Comparison of ENCODE assay signal across 1 cellular context in the genomic region with DNA sequence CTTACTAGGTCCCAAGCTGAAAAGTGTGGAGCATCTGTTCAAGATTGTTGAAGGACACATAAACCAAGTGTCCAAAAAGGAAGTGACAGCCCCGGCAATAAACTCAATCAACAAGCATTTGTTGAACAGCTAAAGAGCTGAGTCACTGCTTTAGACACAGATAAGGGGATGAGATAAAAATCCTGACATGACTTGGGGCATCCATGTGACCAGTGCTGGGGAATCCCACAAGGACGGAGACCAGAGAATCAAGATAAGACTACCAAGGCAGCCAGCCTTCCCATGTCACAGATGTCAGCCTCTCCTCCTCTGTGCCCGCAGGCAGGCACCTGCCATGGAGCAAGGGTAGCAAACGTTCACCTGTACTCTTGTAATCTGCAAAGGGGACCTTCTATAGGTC.
TF ChIP-seq lines count a peak whose summit lies in the region.

No MANE protein-coding gene starts in this region.

TF ChIP-seq in K562, 482 proteins besides CTCF, POLR2A, EP300 and RAD21 (continued from another document and continues in another):
- TF ChIP-seq ZBTB9 (CRISPR knock-in tag; IDR thresholded peaks at IDR 0.05) = no peak
- no peak for TF ChIP-seq HMGN3 (IDR thresholded peaks at IDR 0.05; ENCODE audit: borderline replicate concordance, extremely low read depth, insufficient read length, low read depth, low read length)
- TF ChIP-seq YBX1 (IDR thresholded peaks at IDR 0.05) = no peak
- no peak for TF ChIP-seq HINFP (tag; conservative IDR thresholded peaks at IDR 0.05; ENCODE audit: low read depth)
- TF ChIP-seq ESRRB (CRISPR knock-in tag; IDR thresholded peaks at IDR 0.05; ENCODE audit: borderline replicate concordance) = no peak
- no peak for TF ChIP-seq CCAR2 (IDR thresholded peaks at IDR 0.05; ENCODE audit: low read depth, low read length)
- TF ChIP-seq ZKSCAN3 (CRISPR knock-in tag; IDR thresholded peaks at IDR 0.05) = no peak
- no peak for TF ChIP-seq FUS (optimal IDR thresholded peaks at IDR 0.05; ENCODE audit: low read depth, low read length)
- TF ChIP-seq, protein P1, sequence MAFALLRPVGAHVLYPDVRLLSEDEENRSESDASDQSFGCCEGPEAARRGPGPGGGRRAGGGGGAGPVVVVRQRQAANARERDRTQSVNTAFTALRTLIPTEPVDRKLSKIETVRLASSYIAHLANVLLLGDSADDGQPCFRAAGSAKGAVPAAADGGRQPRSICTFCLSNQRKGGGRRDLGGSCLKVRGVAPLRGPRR (CRISPR knock-in tag; IDR thresholded peaks at IDR 0.05) = no peak
- no peak for TF ChIP-seq ZNF778 (CRISPR knock-in tag; IDR thresholded peaks at IDR 0.05)
- TF ChIP-seq NCOA6 (IDR thresholded peaks at IDR 0.05) = no peak
- TF ChIP-seq, protein P2, sequence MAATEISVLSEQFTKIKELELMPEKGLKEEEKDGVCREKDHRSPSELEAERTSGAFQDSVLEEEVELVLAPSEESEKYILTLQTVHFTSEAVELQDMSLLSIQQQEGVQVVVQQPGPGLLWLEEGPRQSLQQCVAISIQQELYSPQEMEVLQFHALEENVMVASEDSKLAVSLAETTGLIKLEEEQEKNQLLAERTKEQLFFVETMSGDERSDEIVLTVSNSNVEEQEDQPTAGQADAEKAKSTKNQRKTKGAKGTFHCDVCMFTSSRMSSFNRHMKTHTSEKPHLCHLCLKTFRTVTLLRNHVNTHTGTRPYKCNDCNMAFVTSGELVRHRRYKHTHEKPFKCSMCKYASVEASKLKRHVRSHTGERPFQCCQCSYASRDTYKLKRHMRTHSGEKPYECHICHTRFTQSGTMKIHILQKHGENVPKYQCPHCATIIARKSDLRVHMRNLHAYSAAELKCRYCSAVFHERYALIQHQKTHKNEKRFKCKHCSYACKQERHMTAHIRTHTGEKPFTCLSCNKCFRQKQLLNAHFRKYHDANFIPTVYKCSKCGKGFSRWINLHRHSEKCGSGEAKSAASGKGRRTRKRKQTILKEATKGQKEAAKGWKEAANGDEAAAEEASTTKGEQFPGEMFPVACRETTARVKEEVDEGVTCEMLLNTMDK (IDR thresholded peaks at IDR 0.05; ENCODE audit: borderline replicate concordance, insufficient read depth, low read depth, low read length, poor library complexity, severe bottlenecking) = no peak
- no peak for TF ChIP-seq ZSCAN32 (CRISPR knock-in tag; IDR thresholded peaks at IDR 0.05)
- no peak; the same call in 1 of the 2 replicates for TF ChIP-seq SMARCA5 (IDR thresholded peaks at IDR 0.05)
- TF ChIP-seq GTF2B (IDR thresholded peaks at IDR 0.05; ENCODE audit: extremely low read depth, insufficient read length) = no peak
- TF ChIP-seq POLR2H (tag; IDR thresholded peaks at IDR 0.05; ENCODE audit: low read depth) = no peak
- no peak for TF ChIP-seq GTF2F1 (IDR thresholded peaks at IDR 0.05; ENCODE audit: low read depth, low read length)
- TF ChIP-seq MBD2 (IDR thresholded peaks at IDR 0.05; ENCODE audit: borderline replicate concordance, low read depth) = no peak
- TF ChIP-seq, protein P3, sequence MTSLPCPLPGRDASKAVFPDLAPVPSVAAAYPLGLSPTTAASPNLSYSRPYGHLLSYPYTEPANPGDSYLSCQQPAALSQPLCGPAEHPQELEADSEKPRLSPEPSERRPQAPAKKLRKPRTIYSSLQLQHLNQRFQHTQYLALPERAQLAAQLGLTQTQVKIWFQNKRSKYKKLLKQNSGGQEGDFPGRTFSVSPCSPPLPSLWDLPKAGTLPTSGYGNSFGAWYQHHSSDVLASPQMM (CRISPR knock-in tag; IDR thresholded peaks at IDR 0.05) = no peak
- no peak for TF ChIP-seq ZFP36 (IDR thresholded peaks at IDR 0.05; ENCODE audit: low read depth, low read length, partially characterized antibody)
- peak; percentile 58 for TF ChIP-seq ATF7 (IDR thresholded peaks at IDR 0.05)
- TF ChIP-seq EZH2 (IDR thresholded peaks at IDR 0.05; ENCODE audit: borderline replicate concordance, low read depth, low read length) = no peak
- no peak for TF ChIP-seq ZFPM2 (CRISPR knock-in tag; IDR thresholded peaks at IDR 0.05)
- TF ChIP-seq ZNF766 (CRISPR knock-in tag; conservative IDR thresholded peaks at IDR 0.05) = no peak
- TF ChIP-seq, protein P4, sequence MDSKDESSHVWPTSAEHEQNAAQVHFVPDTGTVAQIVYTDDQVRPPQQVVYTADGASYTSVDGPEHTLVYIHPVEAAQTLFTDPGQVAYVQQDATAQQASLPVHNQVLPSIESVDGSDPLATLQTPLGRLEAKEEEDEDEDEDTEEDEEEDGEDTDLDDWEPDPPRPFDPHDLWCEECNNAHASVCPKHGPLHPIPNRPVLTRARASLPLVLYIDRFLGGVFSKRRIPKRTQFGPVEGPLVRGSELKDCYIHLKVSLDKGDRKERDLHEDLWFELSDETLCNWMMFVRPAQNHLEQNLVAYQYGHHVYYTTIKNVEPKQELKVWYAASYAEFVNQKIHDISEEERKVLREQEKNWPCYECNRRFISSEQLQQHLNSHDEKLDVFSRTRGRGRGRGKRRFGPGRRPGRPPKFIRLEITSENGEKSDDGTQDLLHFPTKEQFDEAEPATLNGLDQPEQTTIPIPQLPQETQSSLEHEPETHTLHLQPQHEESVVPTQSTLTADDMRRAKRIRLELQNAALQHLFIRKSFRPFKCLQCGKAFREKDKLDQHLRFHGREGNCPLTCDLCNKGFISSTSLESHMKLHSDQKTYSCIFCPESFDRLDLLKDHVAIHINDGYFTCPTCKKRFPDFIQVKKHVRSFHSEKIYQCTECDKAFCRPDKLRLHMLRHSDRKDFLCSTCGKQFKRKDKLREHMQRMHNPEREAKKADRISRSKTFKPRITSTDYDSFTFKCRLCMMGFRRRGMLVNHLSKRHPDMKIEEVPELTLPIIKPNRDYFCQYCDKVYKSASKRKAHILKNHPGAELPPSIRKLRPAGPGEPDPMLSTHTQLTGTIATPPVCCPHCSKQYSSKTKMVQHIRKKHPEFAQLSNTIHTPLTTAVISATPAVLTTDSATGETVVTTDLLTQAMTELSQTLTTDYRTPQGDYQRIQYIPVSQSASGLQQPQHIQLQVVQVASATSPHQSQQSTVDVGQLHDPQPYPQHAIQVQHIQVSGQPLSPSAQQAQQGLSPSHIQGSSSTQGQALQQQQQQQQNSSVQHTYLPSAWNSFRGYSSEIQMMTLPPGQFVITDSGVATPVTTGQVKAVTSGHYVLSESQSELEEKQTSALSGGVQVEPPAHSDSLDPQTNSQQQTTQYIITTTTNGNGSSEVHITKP (IDR thresholded peaks at IDR 0.05; ENCODE audit: partially characterized antibody) = no peak
- TF ChIP-seq TCF7 (IDR thresholded peaks at IDR 0.05; ENCODE audit: borderline replicate concordance) = 0 out of 2 replicates have a peak, but pooled peaks have one; percentile 21
- no peak for TF ChIP-seq ZBTB34 (CRISPR knock-in tag; IDR thresholded peaks at IDR 0.05)
- no peak for TF ChIP-seq KDM1A (IDR thresholded peaks at IDR 0.05)
- no peak for TF ChIP-seq NR4A1 (CRISPR knock-in tag; IDR thresholded peaks at IDR 0.05)
- no peak for TF ChIP-seq NR4A1 (tag; IDR thresholded peaks at IDR 0.05)
- TF ChIP-seq KLF13 (tag; IDR thresholded peaks at IDR 0.05; ENCODE audit: borderline replicate concordance, low read depth) = no peak
- TF ChIP-seq ZNF79 (CRISPR knock-in tag; IDR thresholded peaks at IDR 0.05; ENCODE audit: low read depth) = no peak; the same call in 1 of the 2 replicates
- TF ChIP-seq RFX5 (IDR thresholded peaks at IDR 0.05; ENCODE audit: low read depth, low read length) = no peak
- TF ChIP-seq, protein P5, sequence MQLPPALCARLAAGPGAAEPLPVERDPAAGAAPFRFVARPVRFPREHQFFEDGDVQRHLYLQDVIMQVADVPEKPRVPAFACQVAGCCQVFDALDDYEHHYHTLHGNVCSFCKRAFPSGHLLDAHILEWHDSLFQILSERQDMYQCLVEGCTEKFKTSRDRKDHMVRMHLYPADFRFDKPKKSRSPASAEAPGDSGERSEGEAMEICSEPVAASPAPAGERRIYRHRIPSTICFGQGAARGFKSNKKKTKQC (CRISPR knock-in tag; IDR thresholded peaks at IDR 0.05) = no peak
- no peak for TF ChIP-seq RBM14 (IDR thresholded peaks at IDR 0.05; ENCODE audit: borderline replicate concordance, insufficient read depth, low read depth, low read length)
- TF ChIP-seq CHD4 (IDR thresholded peaks at IDR 0.05; ENCODE audit: insufficient read depth, insufficient replicate concordance, low read depth, low read length, poor library complexity, severe bottlenecking) = no peak
- TF ChIP-seq CGGBP1 (CRISPR knock-in tag; IDR thresholded peaks at IDR 0.05) = no peak
- TF ChIP-seq RNF2 (IDR thresholded peaks at IDR 0.05) = no peak
- no peak for TF ChIP-seq JUNB (CRISPR knock-in tag; conservative IDR thresholded peaks at IDR 0.05)
- no peak for TF ChIP-seq PHF21A (IDR thresholded peaks at IDR 0.05; ENCODE audit: borderline replicate concordance, low read depth)
- no peak for TF ChIP-seq CBFB (CRISPR knock-in tag; IDR thresholded peaks at IDR 0.05)
- no peak for TF ChIP-seq BRD9 (IDR thresholded peaks at IDR 0.05; ENCODE audit: low read depth, partially characterized antibody)
- no peak for TF ChIP-seq ZNF12 (CRISPR knock-in tag; IDR thresholded peaks at IDR 0.05)
- TF ChIP-seq RBM39 (optimal IDR thresholded peaks at IDR 0.05; ENCODE audit: low read depth, low read length) = no peak
- TF ChIP-seq, protein P6, sequence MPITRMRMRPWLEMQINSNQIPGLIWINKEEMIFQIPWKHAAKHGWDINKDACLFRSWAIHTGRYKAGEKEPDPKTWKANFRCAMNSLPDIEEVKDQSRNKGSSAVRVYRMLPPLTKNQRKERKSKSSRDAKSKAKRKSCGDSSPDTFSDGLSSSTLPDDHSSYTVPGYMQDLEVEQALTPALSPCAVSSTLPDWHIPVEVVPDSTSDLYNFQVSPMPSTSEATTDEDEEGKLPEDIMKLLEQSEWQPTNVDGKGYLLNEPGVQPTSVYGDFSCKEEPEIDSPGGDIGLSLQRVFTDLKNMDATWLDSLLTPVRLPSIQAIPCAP (CRISPR knock-in tag; IDR thresholded peaks at IDR 0.05; ENCODE audit: borderline replicate concordance) = no peak
- TF ChIP-seq, protein P7, sequence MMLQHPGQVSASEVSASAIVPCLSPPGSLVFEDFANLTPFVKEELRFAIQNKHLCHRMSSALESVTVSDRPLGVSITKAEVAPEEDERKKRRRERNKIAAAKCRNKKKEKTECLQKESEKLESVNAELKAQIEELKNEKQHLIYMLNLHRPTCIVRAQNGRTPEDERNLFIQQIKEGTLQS (IDR thresholded peaks at IDR 0.05) = peak; percentile 66; the same call in 1 of the 2 replicates
- TF ChIP-seq, protein P7 (CRISPR knock-in tag; conservative IDR thresholded peaks at IDR 0.05) = no peak
- TF ChIP-seq ZNF449 (CRISPR knock-in tag; IDR thresholded peaks at IDR 0.05) = peak; percentile 73; the same call in 1 of the 2 replicates
- no peak for TF ChIP-seq STAT5B (CRISPR knock-in tag; IDR thresholded peaks at IDR 0.05)
